In the genomic region with DNA sequence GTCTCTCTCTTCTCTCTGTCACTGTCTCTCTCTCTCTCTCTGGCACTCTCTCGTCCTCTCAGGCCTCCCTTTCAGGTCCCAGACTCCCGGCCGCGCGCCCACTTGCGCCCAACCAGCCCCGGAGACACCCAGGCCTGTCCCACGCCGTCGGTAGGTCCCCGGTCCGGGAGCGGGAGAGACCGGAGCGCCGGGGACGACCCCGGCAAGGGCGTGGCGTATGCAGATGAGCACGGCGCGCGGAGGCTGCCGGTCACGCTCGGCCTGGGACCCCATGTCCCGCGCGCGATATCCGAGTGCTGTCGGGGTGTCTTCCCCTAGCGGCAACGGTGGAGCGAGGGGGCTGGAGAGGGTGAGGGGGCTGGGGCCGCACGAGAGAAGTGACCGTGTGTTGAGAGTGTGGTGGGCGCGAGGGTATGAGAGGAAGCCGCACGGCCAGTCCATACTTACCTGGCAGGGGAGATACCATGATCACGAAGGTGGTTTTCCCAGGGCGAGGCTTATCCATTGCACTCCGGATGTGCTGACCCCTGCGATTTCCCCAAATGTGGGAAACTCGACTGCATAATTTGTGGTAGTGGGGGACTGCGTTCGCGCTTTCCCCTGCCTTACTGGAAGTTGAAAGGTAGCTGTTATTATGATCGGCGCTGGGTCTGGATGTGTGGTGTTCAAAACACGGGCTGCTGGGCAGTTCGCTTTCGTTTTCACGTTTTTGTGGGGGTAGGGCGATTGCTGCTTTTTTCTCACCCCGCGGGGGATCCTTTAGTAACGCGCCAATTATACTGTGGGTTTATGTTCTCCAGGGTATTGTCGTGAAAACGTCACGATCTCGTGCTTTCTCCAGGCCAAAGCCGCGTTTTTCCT, we compare ENCODE assay signal across 8 cellular contexts. TPM values are rescaled to one million over a fixed set of nuclear protein-coding genes. Genes with fewer than 3 reads are reported as not detected.
A peak's percentile ranks its signal among the peaks of the same experiment; 100 is the strongest.
DNase-seq lines count a peak whose midpoint lies in the region; ATAC-seq, FAIRE-seq and TF ChIP-seq lines count a peak whose summit lies in the region.
"Not testable (repeated sequence)": the region's sequence is repeated elsewhere in the genome, so short reads cannot be mapped to it uniquely, and the experiment has no call there.

No MANE protein-coding gene starts in this region.

- TF ChIP-seq POLR2A in GM12891 (IDR thresholded peaks at IDR 0.05; ENCODE audit: low read depth, low read length): not testable (repeated sequence)

- not testable (repeated sequence) for H3K36me3 ChIP-seq in heart right ventricle

- H3K4me3 ChIP-seq in heart right ventricle: not testable (repeated sequence)

- DNase-seq in GM12891 (ENCODE audit: insufficient read length, low spot score); activated CD8-positive, alpha-beta memory T cell treated with anti-CD3 and anti-CD28 coated beads, Interleukin-2, amount 10 ng/mL, durations not matched to agents 7 days and 5 days; heart right ventricle: not testable (repeated sequence)

- not testable (repeated sequence) for H3K36me3 Mint-ChIP-seq in activated CD8-positive, alpha-beta memory T cell treated with anti-CD3 and anti-CD28 coated beads, Interleukin-2, amount 10 ng/mL, durations not matched to agents 7 days and 5 days; stimulated activated memory B cell treated with anti-CD40 and anti-IgM and Interleukin-4, amounts not matched to agents 10 μg/mL and 1 μg/mL and 100 μg/mL, for 72 hours

- not testable (repeated sequence) for H3K4me1 Mint-ChIP-seq in activated CD8-positive, alpha-beta memory T cell treated with anti-CD3 and anti-CD28 coated beads, Interleukin-2, amount 10 ng/mL, durations not matched to agents 7 days and 5 days
- H3K4me1 Mint-ChIP-seq in stimulated activated memory B cell treated with anti-CD40 and anti-IgM and Interleukin-4, amounts not matched to agents 10 μg/mL and 1 μg/mL and 100 μg/mL, for 72 hours: peaks cover 11% of the 10 kb centered on the region

- not testable (repeated sequence) for H3K27me3 ChIP-seq in heart right ventricle

- not testable (repeated sequence) for H3K9me3 Mint-ChIP-seq in activated CD8-positive, alpha-beta memory T cell treated with anti-CD3 and anti-CD28 coated beads, Interleukin-2, amount 10 ng/mL, durations not matched to agents 7 days and 5 days (ENCODE audit: low read depth); stimulated activated memory B cell treated with anti-CD40 and anti-IgM and Interleukin-4, amounts not matched to agents 10 μg/mL and 1 μg/mL and 100 μg/mL, for 72 hours

- not testable (repeated sequence) for TF ChIP-seq CTCF in heart right ventricle (IDR thresholded peaks at IDR 0.05)

- H3K27ac Mint-ChIP-seq in activated CD8-positive, alpha-beta memory T cell treated with anti-CD3 and anti-CD28 coated beads, Interleukin-2, amount 10 ng/mL, durations not matched to agents 7 days and 5 days; stimulated activated memory B cell treated with anti-CD40 and anti-IgM and Interleukin-4, amounts not matched to agents 10 μg/mL and 1 μg/mL and 100 μg/mL, for 72 hours: not testable (repeated sequence)

- not testable (repeated sequence) for H3K4me3 Mint-ChIP-seq in activated CD8-positive, alpha-beta memory T cell treated with anti-CD3 and anti-CD28 coated beads, Interleukin-2, amount 10 ng/mL, durations not matched to agents 7 days and 5 days; stimulated activated memory B cell treated with anti-CD40 and anti-IgM and Interleukin-4, amounts not matched to agents 10 μg/mL and 1 μg/mL and 100 μg/mL, for 72 hours

- H3K4me1 ChIP-seq in heart right ventricle: peaks cover 0 to 11% (median 0%) of the 10 kb centered on the region in 9 donors

- peak; percentile 97 for FAIRE-seq in GM12891 (lab: Jason Lieb, UNC)

- not testable (repeated sequence) for H3K9me3 ChIP-seq in heart right ventricle

- CTCF ChIA-PET in activated CD8-positive, alpha-beta memory T cell treated with anti-CD3 and anti-CD28 coated beads, Interleukin-2, amount 10 ng/mL, durations not matched to agents 7 days and 5 days (lab: Charles Lee): not testable (repeated sequence)

- H3K27me3 Mint-ChIP-seq in activated CD8-positive, alpha-beta memory T cell treated with anti-CD3 and anti-CD28 coated beads, Interleukin-2, amount 10 ng/mL, durations not matched to agents 7 days and 5 days; stimulated activated memory B cell treated with anti-CD40 and anti-IgM and Interleukin-4, amounts not matched to agents 10 μg/mL and 1 μg/mL and 100 μg/mL, for 72 hours: not testable (repeated sequence)

- WGBS in heart right ventricle, 2 donors: no CpG with 5 or more reads among the region's 68 CpGs

- not testable (repeated sequence) for H3K27ac ChIP-seq in heart right ventricle

- intact Hi-C loops in heart right ventricle (cut with DNase I): not testable (repeated sequence)

- ATAC-seq in GM19324 (IDR thresholded peaks at IDR 0.05; ENCODE audit: low FRiP score, unreplicated experiment) (peak; percentile 67), GM21723 (IDR thresholded peaks at IDR 0.05; ENCODE audit: unreplicated experiment) (peak; percentile 79), HG02981 (IDR thresholded peaks at IDR 0.05; ENCODE audit: unreplicated experiment) (peak; percentile 70), HG03469 (IDR thresholded peaks at IDR 0.05; ENCODE audit: unreplicated experiment) (peak; percentile 75), heart right ventricle (peak; percentile 93 to 95 (median 95))
- ATAC-seq in activated CD8-positive, alpha-beta memory T cell treated with anti-CD3 and anti-CD28 coated beads, Interleukin-2, amount 10 ng/mL, durations not matched to agents 7 days and 5 days: peak; percentile 69
- peak; percentile 87 for ATAC-seq in stimulated activated memory B cell treated with anti-CD40 and anti-IgM and Interleukin-4, amounts not matched to agents 10 μg/mL and 1 μg/mL and 100 μg/mL, for 72 hours

RNA-seq across cellular contexts. Expression of gene EAPP, which starts 7.0 kb away (rescaled TPM):
- polyA plus RNA-seq in GM12891 (2012; ENCODE audit: low read depth, missing spikeins): 34.8 TPM
- total RNA-seq in activated CD8-positive, alpha-beta memory T cell treated with anti-CD3 and anti-CD28 coated beads, Interleukin-2, amount 10 ng/mL, durations not matched to agents 7 days and 5 days: 10 to 100 TPM; 25.2 to 29.8 TPM
- 10 to 100 TPM; 16.4 to 24.5 (median 20.1) TPM for total RNA-seq in heart right ventricle
- 10 to 100 TPM; 18.8 to 20.1 TPM for polyA plus RNA-seq in heart right ventricle
